Comparison of ENCODE assay signal across 1 cellular context in genomic region chr1:182404764-182405163, GRCh38.
TF ChIP-seq lines count a peak whose summit lies in the region.

No MANE protein-coding gene starts in this region.

TF ChIP-seq in WTC11, 78 proteins besides CTCF, POLR2A, EP300 and RAD21 (continued from another document):
- TF ChIP-seq SMAD4 (CRISPR knock-in tag; IDR thresholded peaks at IDR 0.05) (no peak), ZNF416 (CRISPR knock-in tag; IDR thresholded peaks at IDR 0.05) (no peak), ZNF671 (CRISPR knock-in tag; IDR thresholded peaks at IDR 0.05) (no peak), STAT6 (CRISPR knock-in tag; conservative IDR thresholded peaks at IDR 0.05; ENCODE audit: low read depth) (no peak), JAZF1 (CRISPR knock-in tag; IDR thresholded peaks at IDR 0.05) (no peak)
